Comparison of ENCODE assay signal across 8 cellular contexts in genomic region chr15:82749951-82750830, GRCh38. TPM values are rescaled to one million over a fixed set of nuclear protein-coding genes. Genes with fewer than 3 reads are reported as not detected.
DNase-seq lines count a peak whose midpoint lies in the region; ATAC-seq and TF ChIP-seq lines count a peak whose summit lies in the region.

No MANE protein-coding gene starts in this region.

- peaks cover 38% of the 10 kb centered on the region for H3K4me1 ChIP-seq in left ventricle myocardium inferior

- peaks cover 27% of the 10 kb centered on the region for H3K4me1 Mint-ChIP-seq in T-helper 1 cell treated with Interleukin-12 subunit alpha and Interleukin-12 subunit beta and Interleukin-4 antibody, amounts not matched to agents 30 μg/mL and 1 μg/mL, for 36 hours (ENCODE audit: low read depth)
- H3K4me1 Mint-ChIP-seq in progenitor cell of endocrine pancreas (ENCODE audit: low read depth): peaks cover 16% of the 10 kb centered on the region

- H3K4me3 Mint-ChIP-seq in T-helper 1 cell treated with Interleukin-12 subunit alpha and Interleukin-12 subunit beta and Interleukin-4 antibody, amounts not matched to agents 30 μg/mL and 1 μg/mL, for 36 hours: peak overlapping the region; percentile 99
- H3K4me3 Mint-ChIP-seq in progenitor cell of endocrine pancreas (ENCODE audit: low read depth): peak overlapping the region; percentile 97

- no peaks in the 10 kb centered on the region for H3K27me3 ChIP-seq in left ventricle myocardium inferior (ENCODE audit: low read depth)

- ATAC-seq in HG02884 (IDR thresholded peaks at IDR 0.05; ENCODE audit: unreplicated experiment): peak; percentile 87

- no peak for TF ChIP-seq CTCF in left ventricle myocardium inferior (IDR thresholded peaks at IDR 0.05; ENCODE audit: borderline replicate concordance)
- TF ChIP-seq CTCF in progenitor cell of endocrine pancreas (IDR thresholded peaks at IDR 0.05; ENCODE audit: unreplicated experiment): no peak

- H3K36me3 ChIP-seq in left ventricle myocardium inferior: peaks cover 15% of the 10 kb centered on the region

- H3K36me3 Mint-ChIP-seq in T-helper 1 cell treated with Interleukin-12 subunit alpha and Interleukin-12 subunit beta and Interleukin-4 antibody, amounts not matched to agents 30 μg/mL and 1 μg/mL, for 36 hours (ENCODE audit: low read depth): peaks cover 24% of the 10 kb centered on the region
- H3K36me3 Mint-ChIP-seq in progenitor cell of endocrine pancreas (ENCODE audit: insufficient read depth): peaks cover 11% of the 10 kb centered on the region

- H3K27ac ChIP-seq in left ventricle myocardium inferior (replicated peaks): peak overlapping the region; percentile 95

- DNase-seq in NCI-H1694 (lab: John Stamatoyannopoulos, UW) (peak; percentile 87), amygdala (lab: John Stamatoyannopoulos, UW) (peak; percentile 54 to 97 (median 89)), left ventricle myocardium inferior (peak; percentile 90), progenitor cell of endocrine pancreas (ENCODE audit: low spot score, unreplicated experiment) (peak; percentile 72), ureter (ENCODE audit: low spot score) (peak; percentile 93)

- no peaks in the 10 kb centered on the region for H3K27me3 Mint-ChIP-seq in T-helper 1 cell treated with Interleukin-12 subunit alpha and Interleukin-12 subunit beta and Interleukin-4 antibody, amounts not matched to agents 30 μg/mL and 1 μg/mL, for 36 hours (ENCODE audit: low read depth)
- no peaks in the 10 kb centered on the region for H3K27me3 Mint-ChIP-seq in progenitor cell of endocrine pancreas

- intact Hi-C loops in left ventricle myocardium inferior (cut with micrococcal nuclease): no loop called here

- peak; percentile 82 for TF ChIP-seq POLR2A in GM15510 (IDR thresholded peaks at IDR 0.05; ENCODE audit: borderline replicate concordance, extremely low read depth, insufficient read length)

- H3K9me3 ChIP-seq in left ventricle myocardium inferior (replicated peaks): no peaks in the 10 kb centered on the region

- H3K4me3 ChIP-seq in left ventricle myocardium inferior: peak overlapping the region; percentile 79

- peak overlapping the region; percentile 90 for H3K27ac Mint-ChIP-seq in T-helper 1 cell treated with Interleukin-12 subunit alpha and Interleukin-12 subunit beta and Interleukin-4 antibody, amounts not matched to agents 30 μg/mL and 1 μg/mL, for 36 hours
- peak overlapping the region; percentile 97 for H3K27ac Mint-ChIP-seq in progenitor cell of endocrine pancreas

- no peaks in the 10 kb centered on the region for H3K9me3 Mint-ChIP-seq in T-helper 1 cell treated with Interleukin-12 subunit alpha and Interleukin-12 subunit beta and Interleukin-4 antibody, amounts not matched to agents 30 μg/mL and 1 μg/mL, for 36 hours
- no peaks in the 10 kb centered on the region for H3K9me3 Mint-ChIP-seq in progenitor cell of endocrine pancreas (ENCODE audit: low read depth)

RNA-seq across cellular contexts. Expression of gene AP3B2, which starts 40.5 kb away (rescaled TPM):
- 0.80 TPM for total RNA-seq in left ventricle myocardium inferior
- 13.2 and 14.4 TPM in 2 replicates for total RNA-seq in progenitor cell of endocrine pancreas
- 12.5 TPM for total RNA-seq in ureter

RNA-seq across cellular contexts. Expression of gene FSD2, which starts 55.7 kb away (rescaled TPM):
- total RNA-seq in left ventricle myocardium inferior (108 TPM), progenitor cell of endocrine pancreas (not detected in 2 replicates), ureter (not detected)

RNA-seq across cellular contexts. Expression of gene WHAMM, which starts 59.2 kb away (rescaled TPM):
- total RNA-seq in left ventricle myocardium inferior (5.4 TPM), progenitor cell of endocrine pancreas (7.5 and 8.1 TPM in 2 replicates), ureter (14.4 TPM)

Comparison
In these comparisons a context has a peak if more than half of its experiments do, and no peak if none do; other contexts are left out.
1. Peak in every context shown above with its lines: DNase-seq, ATAC-seq, H3K4me3 ChIP-seq and H3K27ac ChIP-seq.
2. RNA of gene FSD2, which starts 55.7 kb away (total RNA-seq): 108 TPM in left ventricle myocardium inferior (single experiment); not detected in progenitor cell of endocrine pancreas and not detected in ureter (single experiment); every median in the first group is over 100 times any median in the second.